In genomic region chr3:49120438-49121135, GRCh38 we compare ENCODE assay signal across 1 cellular context.
TF ChIP-seq lines count a peak whose summit lies in the region.

Gene USP19, minus strand, starts transcription at chr3:49120823. Its CDS starts 1,678 bp downstream, at chr3:49119145.

TF ChIP-seq in HepG2, 621 proteins besides CTCF, POLR2A, EP300 and RAD21 (continued from another document and continues in another):
- TF ChIP-seq AHDC1 (CRISPR knock-in tag; IDR thresholded peaks at IDR 0.05; ENCODE audit: borderline replicate concordance) = no peak
- TF ChIP-seq ZNF83 (CRISPR knock-in tag; IDR thresholded peaks at IDR 0.05; ENCODE audit: borderline replicate concordance) = 0 out of 2 replicates have a peak, but pooled peaks have one; percentile 47
- no peak for TF ChIP-seq ZNF225 (CRISPR knock-in tag; IDR thresholded peaks at IDR 0.05)
- 0 out of 2 replicates have a peak, but pooled peaks have one; percentile 51 for TF ChIP-seq ZBTB43 (CRISPR knock-in tag; conservative IDR thresholded peaks at IDR 0.05)
- TF ChIP-seq HMG20A (CRISPR knock-in tag; IDR thresholded peaks at IDR 0.05; ENCODE audit: borderline replicate concordance) = no peak
- TF ChIP-seq HNRNPL (IDR thresholded peaks at IDR 0.05; ENCODE audit: low read depth, low read length) = peak; percentile 71; the same call in 1 of the 2 replicates
- no peak for TF ChIP-seq NFYB (CRISPR knock-in tag; IDR thresholded peaks at IDR 0.05)
- TF ChIP-seq NFAT5 (CRISPR knock-in tag; IDR thresholded peaks at IDR 0.05) = 0 out of 2 replicates have a peak, but pooled peaks have one; percentile 50
- 0 out of 2 replicates have a peak, but pooled peaks have one; percentile 65 for TF ChIP-seq ZKSCAN5 (CRISPR knock-in tag; IDR thresholded peaks at IDR 0.05)
- 0 out of 2 replicates have a peak, but pooled peaks have one; percentile 48 for TF ChIP-seq TIGD3 (CRISPR knock-in tag; IDR thresholded peaks at IDR 0.05; ENCODE audit: borderline replicate concordance)
- TF ChIP-seq TSC22D2 (CRISPR knock-in tag; IDR thresholded peaks at IDR 0.05; ENCODE audit: borderline replicate concordance) = no peak
- TF ChIP-seq ZBTB38 (CRISPR knock-in tag; IDR thresholded peaks at IDR 0.05) = peak; percentile 17; the same call in 1 of the 2 replicates
- TF ChIP-seq ARID4A (CRISPR knock-in tag; IDR thresholded peaks at IDR 0.05; ENCODE audit: borderline replicate concordance) = peak; percentile 98
- no peak for TF ChIP-seq NONO (IDR thresholded peaks at IDR 0.05)
- TF ChIP-seq NONO (CRISPR knock-in tag; conservative IDR thresholded peaks at IDR 0.05) = peak; percentile 90
- no peak for TF ChIP-seq TCF7 (IDR thresholded peaks at IDR 0.05; ENCODE audit: low read depth)
- 0 out of 2 replicates have a peak, but pooled peaks have one; percentile 30 for TF ChIP-seq CERS6 (CRISPR knock-in tag; IDR thresholded peaks at IDR 0.05)
- no peak for TF ChIP-seq FOXA1 (IDR thresholded peaks at IDR 0.05)
- TF ChIP-seq FOXA1 (CRISPR knock-in tag; IDR thresholded peaks at IDR 0.05) = peak; percentile 38; the same call in 1 of the 2 replicates
- no peak for TF ChIP-seq SKIL (CRISPR knock-in tag; IDR thresholded peaks at IDR 0.05; ENCODE audit: borderline replicate concordance)
- TF ChIP-seq MIXL1 (CRISPR knock-in tag; IDR thresholded peaks at IDR 0.05) = peak; percentile 42; the same call in 1 of the 2 replicates
- peak; percentile 93 for TF ChIP-seq PHF8 (CRISPR knock-in tag; IDR thresholded peaks at IDR 0.05)
- peak; percentile 68; the same call in 1 of the 2 replicates for TF ChIP-seq POGZ (CRISPR knock-in tag; IDR thresholded peaks at IDR 0.05)
- TF ChIP-seq GABPB1 (CRISPR knock-in tag; IDR thresholded peaks at IDR 0.05) = peak; percentile 99
- TF ChIP-seq SP140L (CRISPR knock-in tag; IDR thresholded peaks at IDR 0.05; ENCODE audit: borderline replicate concordance) = 0 out of 2 replicates have a peak, but pooled peaks have one; percentile 55
- TF ChIP-seq SP2 (CRISPR knock-in tag; IDR thresholded peaks at IDR 0.05) = peak; percentile 77
- TF ChIP-seq ZNF446 (CRISPR knock-in tag; IDR thresholded peaks at IDR 0.05) = 0 out of 2 replicates have a peak, but pooled peaks have one; percentile 69
- peak; percentile 70; the same call in 1 of the 2 replicates for TF ChIP-seq TBX2 (CRISPR knock-in tag; IDR thresholded peaks at IDR 0.05; ENCODE audit: borderline replicate concordance)
- TF ChIP-seq THAP8 (CRISPR knock-in tag; IDR thresholded peaks at IDR 0.05; ENCODE audit: borderline replicate concordance) = peak; percentile 32; the same call in 1 of the 2 replicates
- peak; percentile 83; the same call in 1 of the 2 replicates for TF ChIP-seq SP4 (CRISPR knock-in tag; IDR thresholded peaks at IDR 0.05)
- TF ChIP-seq KMT2A (CRISPR knock-in tag; IDR thresholded peaks at IDR 0.05) = peak; percentile 62; the same call in 1 of the 2 replicates
- peak; percentile 36; the same call in 1 of the 2 replicates for TF ChIP-seq MTERF4 (CRISPR knock-in tag; IDR thresholded peaks at IDR 0.05)
- TF ChIP-seq HIVEP1 (CRISPR knock-in tag; IDR thresholded peaks at IDR 0.05) = peak; percentile 27; the same call in 1 of the 2 replicates
